ENCODE assay signal across 28 cellular contexts in the genomic region with DNA sequence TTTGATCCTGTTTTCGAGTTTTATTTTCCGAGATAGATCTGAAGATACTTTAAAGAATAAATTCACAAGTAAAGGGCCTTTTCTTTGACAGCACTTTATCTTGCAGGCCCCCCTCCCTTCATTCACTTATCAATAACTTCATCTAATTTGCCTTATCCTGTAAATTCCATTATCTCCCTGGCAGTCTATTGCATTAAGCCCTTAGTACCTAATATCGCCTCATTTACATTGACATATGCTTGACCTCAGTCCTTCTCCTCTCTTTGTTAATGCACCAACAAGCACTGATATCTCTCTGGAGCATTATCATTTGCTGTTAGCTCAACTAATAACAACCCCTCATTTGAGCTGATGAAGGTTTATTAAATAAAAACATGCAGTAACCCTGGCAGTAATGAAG.
"Had no signal": no experiment of that assay in that cellular context is flagged by ENCODE, and none has a peak within 500 bp of the region (broad histone marks: within the 10 kb centered on the region; RNA-seq: fewer than 3 reads in every experiment).

No MANE protein-coding gene starts in this region.

- H3K36me3 ChIP-seq: left lung, lower lobe of right lung, neural progenitor cell, neutrophil, ovary, right atrium auricular region, right lobe of liver, stomach, thyroid gland, transverse colon, upper lobe of left lung, vagina had no signal

- H3K27me3 ChIP-seq: left lung, neural progenitor cell, neutrophil, ovary, right atrium auricular region, right lobe of liver, stomach, testis, thyroid gland, transverse colon, upper lobe of left lung, vagina had no signal

- H2AFZ ChIP-seq: neural progenitor cell had no signal

- H3K9me3 Mint-ChIP-seq: mesothelial cell of epicardium; naive B cell; natural killer cell; nephron progenitor cell; neural progenitor cell; stimulated activated naive B cell treated with anti-CD40 and anti-IgM and Interleukin-4, amounts not matched to agents 10 μg/mL and 1 μg/mL and 100 μg/mL, for 72 hours had no signal

- H3K27ac Mint-ChIP-seq: mesothelial cell of epicardium; natural killer cell; nephron progenitor cell; neural progenitor cell; progenitor cell of endocrine pancreas; stimulated activated naive B cell treated with anti-CD40 and anti-IgM and Interleukin-4, amounts not matched to agents 10 μg/mL and 1 μg/mL and 100 μg/mL, for 72 hours had no signal

- H3K27ac ChIP-seq: left lung, lower lobe of right lung, neural progenitor cell, neutrophil, ovary, right atrium auricular region, right lobe of liver, stomach, testis, thyroid gland, transverse colon, upper lobe of left lung, vagina had no signal

- H3K27me3 Mint-ChIP-seq: naive B cell; progenitor cell of endocrine pancreas; stimulated activated naive B cell treated with anti-CD40 and anti-IgM and Interleukin-4, amounts not matched to agents 10 μg/mL and 1 μg/mL and 100 μg/mL, for 72 hours had no signal

- H3K4me3 ChIP-seq: left lung, lower lobe of right lung, neural progenitor cell, ovary, right atrium auricular region, right lobe of liver, smooth muscle cell, stomach, testis, thyroid gland, transverse colon, upper lobe of left lung, vagina had no signal

- DNase-seq: hippocampal formation; kidney; left colon; left lung; lower lobe of right lung; mammary epithelial cell; mesenchymal stem cell; naive B cell; natural killer cell; nephron progenitor cell; ovary; right lobe of liver; stimulated activated CD4-positive, alpha-beta T cell treated with anti-CD3 and anti-CD28 coated beads, Interleukin-2, amount 100 ng/mL, for 24 hours; stimulated activated CD4-positive, alpha-beta T cell treated with anti-CD3 and anti-CD28 coated beads, Interleukin-4, amount 100 ng/mL, for 1 hour; stimulated activated naive B cell treated with anti-CD40 and anti-IgM and Interleukin-4, amounts not matched to agents 10 μg/mL and 1 μg/mL and 100 μg/mL, for 72 hours; stimulated activated naive CD8-positive, alpha-beta T cell treated with anti-CD3 and anti-CD28 coated beads, Interleukin-15, Interleukin-2, amounts not matched to agents 100 U/mL and 50 U/mL, for 24 hours; stomach; testis; thyroid gland; transverse colon; upper lobe of left lung had no signal

- H3K9me3 ChIP-seq: left lung, lower lobe of right lung, neutrophil, ovary, right atrium auricular region, right lobe of liver, stomach, testis, thyroid gland, transverse colon, upper lobe of left lung, vagina had no signal

- H3K4me3 Mint-ChIP-seq: mesothelial cell of epicardium; naive B cell; natural killer cell; nephron progenitor cell; neural progenitor cell; stimulated activated naive B cell treated with anti-CD40 and anti-IgM and Interleukin-4, amounts not matched to agents 10 μg/mL and 1 μg/mL and 100 μg/mL, for 72 hours had no signal

- H3K4me2 ChIP-seq: neural progenitor cell, smooth muscle cell had no signal

- H3K4me1 ChIP-seq: transverse colon, vagina had no signal

- H3K9ac ChIP-seq: neural progenitor cell had no signal

- H3K36me3 Mint-ChIP-seq: mesothelial cell of epicardium, natural killer cell, neural progenitor cell had no signal
